ENCODE assay signal across 9 cellular contexts in genomic region chrX:12894074-12894691, GRCh38. TPM values are rescaled to one million over a fixed set of nuclear protein-coding genes. Genes with fewer than 3 reads are reported as not detected.
DNase-seq lines count a peak whose midpoint lies in the region; ATAC-seq and TF ChIP-seq lines count a peak whose summit lies in the region.
"Had no signal": no experiment of that assay in that cellular context is flagged by ENCODE, and none has a peak within 500 bp of the region (broad histone marks: within the 10 kb centered on the region; RNA-seq: fewer than 3 reads in every experiment).

No MANE protein-coding gene starts in this region.

- no peaks in the 10 kb centered on the region for H3K9me3 Mint-ChIP-seq in activated T-cell treated with anti-CD3 and anti-CD28 coated beads, Interleukin-2, amount 50 U/mL, for 72 hours

- no peak overlapping the region for H3K4me3 Mint-ChIP-seq in activated T-cell treated with anti-CD3 and anti-CD28 coated beads, Interleukin-2, amount 50 U/mL, for 72 hours

- TF ChIP-seq CTCF in spleen (IDR thresholded peaks at IDR 0.05 in 8 of 11, conservative IDR thresholded peaks at IDR 0.05 in 3 of 11): peak in 10 of 11 experiments; percentile 26 to 68 (median 56)

- 19 to 50% (median 30%) methylated on average over 7 of the region's 7 CpGs for WGBS in spleen, 5 donors

- peak; percentile 51 to 53 for ATAC-seq in activated T-cell treated with anti-CD3 and anti-CD28 coated beads, Interleukin-2, amount 50 U/mL, for 72 hours (replicated peaks in 1 of 2)
- no peak for ATAC-seq in GM21723 (IDR thresholded peaks at IDR 0.05; ENCODE audit: unreplicated experiment)

- H3K4me3 ChIP-seq in spleen: no peak overlapping the region
- H3K4me3 ChIP-seq: BLaER1 had no signal

- H3K4me1 ChIP-seq in spleen: peaks cover 0 to 61% (median 24%) of the 10 kb centered on the region in 6 donors

- TF ChIP-seq POLR2A in spleen (IDR thresholded peaks at IDR 0.05): no peak

- H3K27ac Mint-ChIP-seq in activated T-cell treated with anti-CD3 and anti-CD28 coated beads, Interleukin-2, amount 50 U/mL, for 72 hours: no peak overlapping the region

- H3K27me3 ChIP-seq in spleen (replicated peaks in 1 of 7): peaks cover 0 to 2% (median 0%) of the 10 kb centered on the region in 7 donors

- H3K27me3 Mint-ChIP-seq in activated T-cell treated with anti-CD3 and anti-CD28 coated beads, Interleukin-2, amount 50 U/mL, for 72 hours (ENCODE audit: low read depth): peaks cover 29% of the 10 kb centered on the region

- no peak overlapping the region for H3K27ac ChIP-seq in spleen
- H3K27ac ChIP-seq: BLaER1 had no signal

- intact Hi-C loops in spleen (cut with DNase I; ENCODE audit: low total_unique reads): loop anchor here (10.0 kb wide), 1 partner anchor 79 kb away; no protein-coding TSS in a partner anchor

- H3K36me3 Mint-ChIP-seq in activated T-cell treated with anti-CD3 and anti-CD28 coated beads, Interleukin-2, amount 50 U/mL, for 72 hours (ENCODE audit: insufficient read depth in 2 of 2): no peaks in the 10 kb centered on the region

- no peaks in the 10 kb centered on the region for H3K36me3 ChIP-seq in spleen
- H3K36me3 ChIP-seq: BLaER1 had no signal

- H3K9me3 ChIP-seq in spleen: no peaks in the 10 kb centered on the region

- DNase-seq in NCI-H1417 (lab: John Stamatoyannopoulos, UW) (peak in 2 of 3 experiments; percentile 38 to 61), NCI-H1417 treated with DMSO at 0.1 percent for 48 hours (lab: John Stamatoyannopoulos, UW) (no peak), NCI-H69 (lab: John Stamatoyannopoulos, UW) (peak; percentile 54), globus pallidus (ENCODE audit: low spot score) (peak; percentile 35), spleen (peak; percentile 79), occipital lobe (lab: John Stamatoyannopoulos, UW) (no peak)
- peak; percentile 48 for DNase-seq in activated T-cell treated with anti-CD3 and anti-CD28 coated beads, Interleukin-2, amount 50 U/mL, for 72 hours

- H3K4me1 Mint-ChIP-seq in activated T-cell treated with anti-CD3 and anti-CD28 coated beads, Interleukin-2, amount 50 U/mL, for 72 hours (ENCODE audit: low read depth): peaks cover 38% of the 10 kb centered on the region

RNA-seq across cellular contexts. Expression of gene TLR8, which starts 12.2 kb away (rescaled TPM):
- total RNA-seq in activated T-cell treated with anti-CD3 and anti-CD28 coated beads, Interleukin-2, amount 50 U/mL, for 72 hours: not detected
- total RNA-seq in spleen (10 to 100 TPM; 19.9 to 76.5 (median 35.7) TPM), occipital lobe (0.47 TPM)
- 1 to 10 TPM; 1.1 to 3.5 (median 1.5) TPM for polyA plus RNA-seq in spleen

RNA-seq across cellular contexts. Expression of gene TLR7, which starts 27.3 kb away (rescaled TPM):
- under 1 TPM; 0.05 to 0.23 TPM for total RNA-seq in activated T-cell treated with anti-CD3 and anti-CD28 coated beads, Interleukin-2, amount 50 U/mL, for 72 hours
- 1 to 10 TPM; 4.6 to 9.2 (median 5.2) TPM for total RNA-seq in spleen
- polyA plus RNA-seq in spleen: 1 to 10 TPM; 2.5 to 2.9 (median 2.7) TPM
- 1.2 TPM for total RNA-seq in occipital lobe

Comparison
In these comparisons a context has a peak if more than half of its experiments do, and no peak if none do; other contexts are left out.
1. DNase-seq: peak in NCI-H1417 (2 of 3), NCI-H69 (single experiment), activated T-cell treated with anti-CD3 and anti-CD28 coated beads, Interleukin-2, amount 50 U/mL, for 72 hours (2 of 2), globus pallidus (single experiment) and spleen (single experiment); none in NCI-H1417 treated with DMSO at 0.1 percent for 48 hours (single experiment) and occipital lobe (single experiment).
2. RNA of gene TLR8, which starts 12.2 kb away (total RNA-seq): 19.9 to 76.5 TPM in spleen; 0.47 TPM in occipital lobe (single experiment) and not detected in activated T-cell treated with anti-CD3 and anti-CD28 coated beads, Interleukin-2, amount 50 U/mL, for 72 hours; every median in the first group is over 10 times any median in the second.